ENCODE assay signal across 18 cellular contexts in genomic region chr2:235054919-235055318, GRCh38.
"Had no signal": no experiment of that assay in that cellular context is flagged by ENCODE, and none has a peak within 500 bp of the region (broad histone marks: within the 10 kb centered on the region; RNA-seq: fewer than 3 reads in every experiment).

No MANE protein-coding gene starts in this region.

- H3K27ac ChIP-seq: esophagus squamous epithelium, psoas muscle, sigmoid colon, upper lobe of left lung, WERI-Rb-1 had no signal

- H3K36me3 Mint-ChIP-seq: immature natural killer cell; naive thymus-derived CD8-positive, alpha-beta T cell had no signal

- H3K4me1 Mint-ChIP-seq: activated CD4-positive, alpha-beta T cell treated with anti-CD3 and anti-CD28 coated beads for 36 hours had no signal

- H3K9me3 Mint-ChIP-seq: activated CD8-positive, alpha-beta T cell treated with anti-CD3 and anti-CD28 coated beads for 36 hours; activated naive CD4-positive, alpha-beta T cell treated with anti-CD3 and anti-CD28 coated beads for 36 hours; dendritic cell treated with granulocyte-macrophage colony-stimulating factor and Interleukin-4, amounts not matched to agents 40 ng/mL and 50 ng/mL, for 4 days; immature natural killer cell; stimulated activated naive CD8-positive, alpha-beta T cell treated with anti-CD3 and anti-CD28 coated beads, Interleukin-15, Interleukin-2, amounts not matched to agents 100 ng/mL and 50 ng/mL, for 24 hours had no signal

- H3K4me3 ChIP-seq: esophagus squamous epithelium, lung, psoas muscle, sigmoid colon, upper lobe of left lung had no signal

- H3K9me3 ChIP-seq: esophagus squamous epithelium, psoas muscle, sigmoid colon, upper lobe of left lung had no signal

- H3K27ac Mint-ChIP-seq: activated CD4-positive, alpha-beta T cell treated with anti-CD3 and anti-CD28 coated beads for 36 hours; activated CD8-positive, alpha-beta T cell treated with anti-CD3 and anti-CD28 coated beads for 36 hours; activated naive CD4-positive, alpha-beta T cell treated with anti-CD3 and anti-CD28 coated beads for 36 hours; dendritic cell treated with granulocyte-macrophage colony-stimulating factor and Interleukin-4, amounts not matched to agents 40 ng/mL and 50 ng/mL, for 4 days; immature natural killer cell; stimulated activated naive CD8-positive, alpha-beta T cell treated with anti-CD3 and anti-CD28 coated beads, Interleukin-15, Interleukin-2, amounts not matched to agents 100 ng/mL and 50 ng/mL, for 24 hours had no signal

- H3K27me3 ChIP-seq: esophagus squamous epithelium, sigmoid colon, upper lobe of left lung had no signal

- ATAC-seq: activated CD4-positive, alpha-beta T cell treated with anti-CD3 and anti-CD28 coated beads for 36 hours; activated CD8-positive, alpha-beta T cell treated with anti-CD3 and anti-CD28 coated beads for 36 hours; naive thymus-derived CD8-positive, alpha-beta T cell had no signal

- DNase-seq: activated CD4-positive, alpha-beta T cell treated with anti-CD3 and anti-CD28 coated beads for 36 hours; activated CD8-positive, alpha-beta memory T cell treated with anti-CD3 and anti-CD28 coated beads, Interleukin-2, amount 50 U/mL, for 48 hours; activated CD8-positive, alpha-beta T cell treated with anti-CD3 and anti-CD28 coated beads for 36 hours; activated naive CD4-positive, alpha-beta T cell treated with anti-CD3 and anti-CD28 coated beads for 36 hours; cerebellar nuclear complex; esophagus squamous epithelium; foreskin fibroblast; immature natural killer cell; occipital lobe; psoas muscle; sigmoid colon; stimulated activated CD4-positive, alpha-beta T cell treated with anti-CD3 and anti-CD28 coated beads, Interleukin-12 subunit alpha, Interleukin-12 subunit beta, amount 100 ng/mL, for 4 hours; upper lobe of left lung; WERI-Rb-1 had no signal

- H3K4me3 Mint-ChIP-seq: activated CD4-positive, alpha-beta T cell treated with anti-CD3 and anti-CD28 coated beads for 36 hours; activated CD8-positive, alpha-beta T cell treated with anti-CD3 and anti-CD28 coated beads for 36 hours; activated naive CD4-positive, alpha-beta T cell treated with anti-CD3 and anti-CD28 coated beads for 36 hours; dendritic cell treated with granulocyte-macrophage colony-stimulating factor and Interleukin-4, amounts not matched to agents 40 ng/mL and 50 ng/mL, for 4 days; immature natural killer cell; naive thymus-derived CD8-positive, alpha-beta T cell; stimulated activated naive CD8-positive, alpha-beta T cell treated with anti-CD3 and anti-CD28 coated beads, Interleukin-15, Interleukin-2, amounts not matched to agents 100 ng/mL and 50 ng/mL, for 24 hours had no signal
